22 cellular contexts compared by ENCODE assay signal in genomic region chr6:44788387-44788981, GRCh38.
DNase-seq lines count a peak whose midpoint lies in the region; ATAC-seq and TF ChIP-seq lines count a peak whose summit lies in the region.
"Had no signal": no experiment of that assay in that cellular context is flagged by ENCODE, and none has a peak within 500 bp of the region (broad histone marks: within the 10 kb centered on the region; RNA-seq: fewer than 3 reads in every experiment).

No MANE protein-coding gene starts in this region.

- ATAC-seq in T-helper 17 cell (no peak), HG03025 (IDR thresholded peaks at IDR 0.05; ENCODE audit: low FRiP score, unreplicated experiment) (no peak)
- ATAC-seq: activated naive CD4-positive, alpha-beta T cell treated with anti-CD3 and anti-CD28 coated beads, Interleukin-2, amount 50 U/mL, for 72 hours; heart left ventricle; left lung; natural killer cell; Panc1; pancreas; stimulated activated naive CD8-positive, alpha-beta T cell treated with anti-CD3 and anti-CD28 coated beads, Interleukin-15, Interleukin-2, amounts not matched to agents 100 U/mL and 50 U/mL, for 24 hours had no signal

- peaks cover 10% of the 10 kb centered on the region for H3K4me1 Mint-ChIP-seq in T-helper 17 cell
- H3K4me1 Mint-ChIP-seq in osteocyte (ENCODE audit: unreplicated experiment), result peaks cover 17% of the 10 kb centered on the region
- H3K4me1 Mint-ChIP-seq: mesothelial cell of epicardium, natural killer cell had no signal

- H3K27me3 Mint-ChIP-seq in T-helper 17 cell (no peaks in the 10 kb centered on the region), osteocyte (ENCODE audit: unreplicated experiment) (no peaks in the 10 kb centered on the region)

- peaks cover 6% of the 10 kb centered on the region for H3K36me3 Mint-ChIP-seq in T-helper 17 cell (ENCODE audit: low read depth)
- peaks cover 6% of the 10 kb centered on the region for H3K36me3 Mint-ChIP-seq in osteocyte (ENCODE audit: unreplicated experiment)
- H3K36me3 Mint-ChIP-seq: mesothelial cell of epicardium, natural killer cell had no signal

- H3K4me3 Mint-ChIP-seq in T-helper 17 cell (no peak overlapping the region), osteocyte (ENCODE audit: unreplicated experiment) (no peak overlapping the region)
- H3K4me3 Mint-ChIP-seq: H9, mesothelial cell of epicardium, natural killer cell had no signal

- DNase-seq in H4 (ENCODE audit: low spot score), result peak; percentile 68
- DNase-seq in T-helper 17 cell, result no peak
- DNase-seq in fibroblast of the aortic adventitia (ENCODE audit: low read depth), result peak; percentile 30
- no peak for DNase-seq in osteocyte (ENCODE audit: extremely low spot score, unreplicated experiment)
- DNase-seq in activated T-cell treated with anti-CD3 and anti-CD28 coated beads, Interleukin-2, amount 50 U/mL, for 1 hour, result no peak
- DNase-seq in NCI-H774 (lab: John Stamatoyannopoulos, UW), result no peak
- DNase-seq in activated effector memory CD4-positive, alpha-beta T cell treated with Interleukin-2 at 50 U/mL for 16 hours, result no peak
- DNase-seq: activated T-cell treated with anti-CD3 and anti-CD28 coated beads, Interleukin-2, amount 50 U/mL, for 48 hours; H9; heart left ventricle; KBM-7; left lung; natural killer cell; NCI-H2171; NCI-H524 treated with DMSO at 0.1 percent for 48 hours; pancreas; stimulated activated CD4-positive, alpha-beta T cell treated with anti-CD3 and anti-CD28 coated beads, Interleukin-12 subunit alpha, Interleukin-12 subunit beta, amount 100 ng/mL, for 4 hours; stimulated activated naive CD8-positive, alpha-beta T cell treated with anti-CD3 and anti-CD28 coated beads, Interleukin-15, Interleukin-2, amounts not matched to agents 100 U/mL and 50 U/mL, for 24 hours had no signal

- no peak for TF ChIP-seq CTCF in fibroblast of the aortic adventitia (IDR thresholded peaks at IDR 0.05; ENCODE audit: insufficient read depth, low read length)
- TF ChIP-seq CTCF in osteocyte (IDR thresholded peaks at IDR 0.05), result no peak

- H3K9me3 ChIP-seq in T-helper 17 cell (ENCODE audit: control insufficient read depth, low read length, poor library complexity, severe bottlenecking), result no peaks in the 10 kb centered on the region
- H3K9me3 ChIP-seq: pancreas had no signal

- no peak overlapping the region for H3K4me3 ChIP-seq in fibroblast of the aortic adventitia (ENCODE audit: low read depth, low read length)
- H3K4me3 ChIP-seq: heart left ventricle, left lung, pancreas had no signal

- peaks cover 19% of the 10 kb centered on the region for H3K9me3 Mint-ChIP-seq in osteocyte (ENCODE audit: unreplicated experiment)
- H3K9me3 Mint-ChIP-seq: natural killer cell had no signal

- H3K27ac Mint-ChIP-seq in T-helper 17 cell (peak overlapping the region; percentile 27), osteocyte (ENCODE audit: unreplicated experiment) (peak overlapping the region; percentile 85)
- H3K27ac Mint-ChIP-seq: H9, mesothelial cell of epicardium, natural killer cell had no signal

Comparison
In these comparisons a context has a peak if more than half of its experiments do, and no peak if none do; other contexts are left out.
1. DNase-seq: peak in H4 (single experiment) and fibroblast of the aortic adventitia (single experiment); none in T-helper 17 cell (0 of 3), osteocyte (single experiment), activated T-cell treated with anti-CD3 and anti-CD28 coated beads, Interleukin-2, amount 50 U/mL, for 1 hour (single experiment), NCI-H774 (single experiment) and activated effector memory CD4-positive, alpha-beta T cell treated with Interleukin-2 at 50 U/mL for 16 hours (single experiment).